ENCODE assay signal across 8 cellular contexts in the genomic region with DNA sequence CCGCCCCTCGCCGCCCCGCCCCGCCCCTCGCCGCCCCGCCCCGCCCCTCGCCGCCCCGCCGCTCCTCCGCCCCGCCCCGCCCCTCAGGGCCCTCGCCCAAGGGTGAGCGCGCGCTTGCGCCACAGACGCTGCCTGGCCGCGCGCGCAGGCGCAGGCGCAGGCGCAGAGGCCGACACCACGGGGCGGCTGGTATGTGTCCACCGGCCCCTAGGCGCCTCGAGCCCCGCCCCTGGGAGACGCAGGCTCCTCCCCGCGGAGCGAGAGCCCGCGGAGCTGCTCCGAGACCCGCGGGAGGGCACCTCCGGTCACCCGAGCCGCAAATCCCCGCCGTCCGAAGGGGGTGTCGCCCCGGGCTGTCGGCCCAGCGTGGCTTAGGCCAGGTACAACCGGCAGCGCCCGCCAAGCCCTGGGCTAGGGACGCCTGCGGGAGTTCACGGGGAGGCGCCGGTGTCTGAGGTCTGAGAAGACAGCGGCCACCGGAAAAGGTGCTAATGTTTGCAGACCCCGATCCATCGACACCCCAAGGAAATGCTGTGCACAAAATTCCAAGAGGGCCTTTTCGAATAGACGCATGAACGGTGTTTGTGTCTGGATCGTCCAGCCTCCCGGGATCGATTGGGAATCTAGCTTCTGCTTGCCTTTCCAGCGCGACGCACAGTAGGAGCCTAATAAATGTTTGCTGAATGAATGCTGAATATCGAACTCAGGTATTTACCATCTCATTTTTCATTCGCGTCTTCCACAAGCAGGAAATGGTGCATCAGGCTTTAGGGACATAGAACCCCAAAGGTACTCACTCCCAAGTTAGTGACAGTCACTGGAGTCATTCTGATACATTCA. TPM values are rescaled to one million over a fixed set of nuclear protein-coding genes. Genes with fewer than 3 reads are reported as not detected.
DNase-seq lines count a peak whose midpoint lies in the region; ATAC-seq and TF ChIP-seq lines count a peak whose summit lies in the region.

No MANE protein-coding gene starts in this region.

- H3K27me3 ChIP-seq in CD4-positive, alpha-beta T cell (ENCODE audit: control insufficient read depth, insufficient read depth, low read length), result no peaks in the 10 kb centered on the region
- H3K27me3 ChIP-seq in endocrine pancreas (ENCODE audit: control insufficient read depth, insufficient read depth, low read length), result no peaks in the 10 kb centered on the region

- H3K27ac ChIP-seq in CD4-positive, alpha-beta T cell (ENCODE audit: low read depth, low read length), result no peak overlapping the region
- H3K27ac ChIP-seq in mesodermal cell (ENCODE audit: low read depth, low read length, severe bottlenecking), result no peak overlapping the region

- CTCF ChIA-PET in CD4-positive, alpha-beta T cell (lab: Charles Lee), result interaction anchor here (1.1 to 2.3 kb wide), 2 partner anchors 11 to 658 kb away, joined by 4 to 11 read pairs; no protein-coding TSS in a partner anchor
- CTCF ChIA-PET in activated CD8-positive, alpha-beta memory T cell treated with anti-CD3 and anti-CD28 coated beads, Interleukin-2, amount 10 ng/mL, durations not matched to agents 7 days and 5 days (lab: Charles Lee), result interaction anchor here (0.7 to 2.4 kb wide), 4 partner anchors 10 to 69 kb away, joined by 3 to 20 read pairs (median 3); no protein-coding TSS in a partner anchor

- H3K36me3 ChIP-seq in endocrine pancreas (ENCODE audit: control insufficient read depth, insufficient read depth, low read length) (no peaks in the 10 kb centered on the region), mesodermal cell (ENCODE audit: control insufficient read depth, insufficient read depth, low read length) (peaks cover 9% of the 10 kb centered on the region)

- H3K4me3 ChIP-seq in endocrine pancreas (ENCODE audit: control insufficient read depth, insufficient read depth, low read length) (peak overlapping the region; percentile 76), mesodermal cell (ENCODE audit: extremely low read depth, insufficient read depth, low read length, poor library complexity, severe bottlenecking) (peak overlapping the region; percentile 48)

- no peaks in the 10 kb centered on the region for H3K9me3 Mint-ChIP-seq in CD4-positive, alpha-beta T cell
- no peaks in the 10 kb centered on the region for H3K9me3 Mint-ChIP-seq in activated CD8-positive, alpha-beta memory T cell treated with anti-CD3 and anti-CD28 coated beads, Interleukin-2, amount 10 ng/mL, durations not matched to agents 7 days and 5 days (ENCODE audit: low read depth)

- H3K27me3 Mint-ChIP-seq in CD4-positive, alpha-beta T cell, result no peaks in the 10 kb centered on the region
- H3K27me3 Mint-ChIP-seq in activated CD8-positive, alpha-beta memory T cell treated with anti-CD3 and anti-CD28 coated beads, Interleukin-2, amount 10 ng/mL, durations not matched to agents 7 days and 5 days, result no peaks in the 10 kb centered on the region

- 0 to 1% methylated on average over 6 to 24 of the region's 79 CpGs for WGBS in mesodermal cell (ENCODE audit: insufficient coverage in 2 of 2), 2 experiments

- no peaks in the 10 kb centered on the region for H3K9me3 ChIP-seq in CD4-positive, alpha-beta T cell (ENCODE audit: control insufficient read depth, low read length)
- H3K9me3 ChIP-seq in endocrine pancreas (ENCODE audit: control insufficient read depth, low read length), result no peaks in the 10 kb centered on the region
- no peaks in the 10 kb centered on the region for H3K9me3 ChIP-seq in mesodermal cell (ENCODE audit: control insufficient read depth, low read length)

- no peaks in the 10 kb centered on the region for H3K4me1 ChIP-seq in endocrine pancreas (ENCODE audit: control insufficient read depth, insufficient read depth, low read length)
- peaks cover 4% of the 10 kb centered on the region for H3K4me1 ChIP-seq in mesodermal cell (ENCODE audit: control insufficient read depth, insufficient read depth, low read length, poor library complexity, severe bottlenecking)

- intact Hi-C loops in CD4-positive, alpha-beta T cell (cut with DNase I, micrococcal nuclease), result loop anchor here in 1 of 2 experiments (5.0 kb wide), 4 partner anchors 123 to 767 kb away; a partner anchor contains a TSS

- H3K36me3 Mint-ChIP-seq in CD4-positive, alpha-beta T cell (ENCODE audit: low read depth), result peaks cover 14% of the 10 kb centered on the region
- H3K36me3 Mint-ChIP-seq in activated CD8-positive, alpha-beta memory T cell treated with anti-CD3 and anti-CD28 coated beads, Interleukin-2, amount 10 ng/mL, durations not matched to agents 7 days and 5 days, result no peaks in the 10 kb centered on the region

- DNase-seq in CD4-positive, alpha-beta T cell, result peak; percentile 66 to 89 (median 82)
- DNase-seq in HK-2 (ENCODE audit: unreplicated experiment) (peak; percentile 85), NK-92 (lab: John Stamatoyannopoulos, UW; ENCODE audit: unreplicated experiment) (peak; percentile 6)
- DNase-seq in activated CD8-positive, alpha-beta memory T cell treated with anti-CD3 and anti-CD28 coated beads, Interleukin-2, amount 10 ng/mL, durations not matched to agents 7 days and 5 days, result peak; percentile 91
- peak; percentile 62 for DNase-seq in stimulated activated CD8-positive, alpha-beta memory T cell treated with anti-CD3 and anti-CD28 coated beads, Interleukin-15, amount 100 ng/mL, for 1 hour (ENCODE audit: low read depth)

- peak overlapping the region; percentile 50 for H3K27ac Mint-ChIP-seq in CD4-positive, alpha-beta T cell
- H3K27ac Mint-ChIP-seq in activated CD8-positive, alpha-beta memory T cell treated with anti-CD3 and anti-CD28 coated beads, Interleukin-2, amount 10 ng/mL, durations not matched to agents 7 days and 5 days, result peak overlapping the region; percentile 64

- H3K4me3 Mint-ChIP-seq in CD4-positive, alpha-beta T cell, result peak overlapping the region; percentile 90
- H3K4me3 Mint-ChIP-seq in activated CD8-positive, alpha-beta memory T cell treated with anti-CD3 and anti-CD28 coated beads, Interleukin-2, amount 10 ng/mL, durations not matched to agents 7 days and 5 days, result peak overlapping the region; percentile 75

- peak overlapping the region; percentile 60 for H3K9ac ChIP-seq in endocrine pancreas (ENCODE audit: control insufficient read depth, insufficient read depth, low read length)

- ATAC-seq in CD4-positive, alpha-beta T cell (ENCODE audit: poor library complexity), result peak; percentile 81
- ATAC-seq in GM19455 (IDR thresholded peaks at IDR 0.05; ENCODE audit: unreplicated experiment), result peak; percentile 75
- ATAC-seq in activated CD8-positive, alpha-beta memory T cell treated with anti-CD3 and anti-CD28 coated beads, Interleukin-2, amount 10 ng/mL, durations not matched to agents 7 days and 5 days, result peak; percentile 92

- TF ChIP-seq CTCF in CD4-positive, alpha-beta T cell (IDR thresholded peaks at IDR 0.05), result no peak

- H3K4me1 Mint-ChIP-seq in CD4-positive, alpha-beta T cell (ENCODE audit: low read depth), result peaks cover 45% of the 10 kb centered on the region
- peaks cover 31% of the 10 kb centered on the region for H3K4me1 Mint-ChIP-seq in activated CD8-positive, alpha-beta memory T cell treated with anti-CD3 and anti-CD28 coated beads, Interleukin-2, amount 10 ng/mL, durations not matched to agents 7 days and 5 days

- POLR2A ChIA-PET in CD4-positive, alpha-beta T cell (lab: Charles Lee), result interaction anchor here (0.9 to 1.2 kb wide), 3 partner anchors 11 to 45 kb away, joined by 3 to 9 read pairs (median 4); no protein-coding TSS in a partner anchor

RNA-seq across cellular contexts. Expression of a gene that starts 0.5 kb away (rescaled TPM):
- total RNA-seq in CD4-positive, alpha-beta T cell, result 10 to 100 TPM; 13.9 to 14.1 TPM
- 10 to 100 TPM; 17.5 to 24.7 TPM for total RNA-seq in activated CD8-positive, alpha-beta memory T cell treated with anti-CD3 and anti-CD28 coated beads, Interleukin-2, amount 10 ng/mL, durations not matched to agents 7 days and 5 days
- 23.2 TPM for polyA plus RNA-seq in mesodermal cell (2013, experiment 1 of 2)
- 20.4 TPM for polyA plus RNA-seq in mesodermal cell (2013, experiment 2 of 2)

RNA-seq across cellular contexts. Expression of a gene that starts 47.6 kb away (rescaled TPM):
- total RNA-seq in CD4-positive, alpha-beta T cell, result not detected
- under 1 TPM in 1 of 2 experiments, not detected in 1; 0.09 TPM for total RNA-seq in activated CD8-positive, alpha-beta memory T cell treated with anti-CD3 and anti-CD28 coated beads, Interleukin-2, amount 10 ng/mL, durations not matched to agents 7 days and 5 days
- 0.55 TPM for polyA plus RNA-seq in mesodermal cell (2013, experiment 1 of 2)
- 1.2 TPM for polyA plus RNA-seq in mesodermal cell (2013, experiment 2 of 2)

Comparison
In these comparisons a context has a peak if more than half of its experiments do, and no peak if none do; other contexts are left out.
1. DNase-seq: peak in every context shown above with its lines; median percentile 91 in activated CD8-positive, alpha-beta memory T cell treated with anti-CD3 and anti-CD28 coated beads, Interleukin-2, amount 10 ng/mL, durations not matched to agents 7 days and 5 days; 85 in HK-2; 82 in CD4-positive, alpha-beta T cell; 62 in stimulated activated CD8-positive, alpha-beta memory T cell treated with anti-CD3 and anti-CD28 coated beads, Interleukin-15, amount 100 ng/mL, for 1 hour; 6 in NK-92.